ENCODE assay signal across 8 cellular contexts in the genomic region with DNA sequence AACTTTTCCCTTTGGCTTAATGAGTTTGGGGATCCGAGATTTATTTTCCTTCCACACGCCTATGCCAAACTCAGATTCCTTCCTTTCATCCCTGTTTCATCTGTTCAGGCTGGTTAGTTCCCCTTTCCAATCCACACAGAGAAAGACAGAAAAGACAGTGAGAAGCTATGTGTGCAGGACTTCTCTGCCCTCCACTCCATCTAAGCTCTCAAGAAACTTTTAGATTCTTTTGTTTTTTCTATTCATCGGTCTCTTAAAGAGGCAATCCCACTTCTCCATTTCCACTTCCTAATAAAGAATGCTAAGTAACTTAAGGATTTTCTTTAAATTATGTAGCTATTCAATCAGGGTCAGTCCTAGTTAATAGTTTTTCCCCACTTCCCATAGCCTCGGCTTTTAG. TPM values are rescaled to one million over a fixed set of nuclear protein-coding genes. Genes with fewer than 3 reads are reported as not detected.
A peak's percentile ranks its signal among the peaks of the same experiment; 100 is the strongest.
DNase-seq lines count a peak whose midpoint lies in the region; ATAC-seq, FAIRE-seq and TF ChIP-seq lines count a peak whose summit lies in the region.

No MANE protein-coding gene starts in this region.

- H3K27me3 Mint-ChIP-seq in activated CD4-positive, alpha-beta T cell treated with anti-CD3 and anti-CD28 coated beads for 36 hours = no peaks in the 10 kb centered on the region
- peaks cover 3% of the 10 kb centered on the region for H3K27me3 Mint-ChIP-seq in activated T-helper 1 cell treated with anti-CD3 and anti-CD28 coated beads, Interleukin-12 subunit alpha, Interleukin-12 subunit beta, Interleukin-2, Interleukin-4 antibody, amounts not matched to agents 30 ng/mL and 10 ng/mL and 1 ng/mL, durations not matched to agents 14 hours and 24 hours and 36 hours (ENCODE audit: insufficient read depth)

- peak overlapping the region; percentile 18 to 93 for H3K9ac ChIP-seq in kidney (ENCODE audit: low read length in 2 of 2)

- peaks cover 38% of the 10 kb centered on the region for H3K4me1 Mint-ChIP-seq in activated CD4-positive, alpha-beta T cell treated with anti-CD3 and anti-CD28 coated beads for 36 hours
- peaks cover 48% of the 10 kb centered on the region for H3K4me1 Mint-ChIP-seq in activated T-helper 1 cell treated with anti-CD3 and anti-CD28 coated beads, Interleukin-12 subunit alpha, Interleukin-12 subunit beta, Interleukin-2, Interleukin-4 antibody, amounts not matched to agents 30 ng/mL and 10 ng/mL and 1 ng/mL, durations not matched to agents 14 hours and 24 hours and 36 hours (ENCODE audit: low read depth)

- H3K4me3 Mint-ChIP-seq in activated CD4-positive, alpha-beta T cell treated with anti-CD3 and anti-CD28 coated beads for 36 hours = peak overlapping the region; percentile 91
- H3K4me3 Mint-ChIP-seq in activated T-helper 1 cell treated with anti-CD3 and anti-CD28 coated beads, Interleukin-12 subunit alpha, Interleukin-12 subunit beta, Interleukin-2, Interleukin-4 antibody, amounts not matched to agents 30 ng/mL and 10 ng/mL and 1 ng/mL, durations not matched to agents 14 hours and 24 hours and 36 hours = peak overlapping the region; percentile 90

- H3K27ac Mint-ChIP-seq in activated CD4-positive, alpha-beta T cell treated with anti-CD3 and anti-CD28 coated beads for 36 hours = peak overlapping the region; percentile 97
- H3K27ac Mint-ChIP-seq in activated T-helper 1 cell treated with anti-CD3 and anti-CD28 coated beads, Interleukin-12 subunit alpha, Interleukin-12 subunit beta, Interleukin-2, Interleukin-4 antibody, amounts not matched to agents 30 ng/mL and 10 ng/mL and 1 ng/mL, durations not matched to agents 14 hours and 24 hours and 36 hours = peak overlapping the region; percentile 88

- POLR2A ChIA-PET in activated CD4-positive, alpha-beta T cell treated with anti-CD3 and anti-CD28 coated beads for 36 hours (lab: Charles Lee) = interaction anchor here (0.8 to 1.0 kb wide), 2 partner anchors 11 to 14 kb away, joined by 3 to 5 read pairs; partner anchors contain the start of genes ITGA1 and PELO

- no peak for ATAC-seq in activated CD4-positive, alpha-beta T cell treated with anti-CD3 and anti-CD28 coated beads for 36 hours

- no peaks in the 10 kb centered on the region for H3K9me3 Mint-ChIP-seq in activated CD4-positive, alpha-beta T cell treated with anti-CD3 and anti-CD28 coated beads for 36 hours (ENCODE audit: low read depth)
- H3K9me3 Mint-ChIP-seq in activated T-helper 1 cell treated with anti-CD3 and anti-CD28 coated beads, Interleukin-12 subunit alpha, Interleukin-12 subunit beta, Interleukin-2, Interleukin-4 antibody, amounts not matched to agents 30 ng/mL and 10 ng/mL and 1 ng/mL, durations not matched to agents 14 hours and 24 hours and 36 hours = no peaks in the 10 kb centered on the region

- no peak for FAIRE-seq in kidney (lab: Jason Lieb, UNC)

- CTCF ChIA-PET in activated CD4-positive, alpha-beta T cell treated with anti-CD3 and anti-CD28 coated beads for 36 hours (lab: Charles Lee) = interaction anchor here (0.5 to 2.0 kb wide), 10 partner anchors 10 to 143 kb away, joined by 3 to 13 read pairs (median 3); partner anchors contain the start of genes ITGA1 and PELO

- DNase-seq in activated CD4-positive, alpha-beta T cell treated with anti-CD3 and anti-CD28 coated beads for 36 hours = no peak
- DNase-seq in activated CD4-positive, alpha-beta T cell treated with anti-CD3 and anti-CD28 coated beads, Interleukin-2, amount 50 U/mL, for 1 hour = no peak
- no peak for DNase-seq in activated T-helper 1 cell treated with anti-CD3 and anti-CD28 coated beads, Interleukin-12 subunit alpha, Interleukin-12 subunit beta, Interleukin-2, Interleukin-4 antibody, amounts not matched to agents 30 ng/mL and 10 ng/mL and 1 ng/mL, durations not matched to agents 14 hours and 24 hours and 36 hours (ENCODE audit: low spot score)
- DNase-seq in kidney (no peak), substantia nigra (lab: John Stamatoyannopoulos, UW) (no peak), NCI-H748 (lab: John Stamatoyannopoulos, UW; ENCODE audit: unreplicated experiment) (no peak), NCI-H1436 treated with DMSO at 0.1 percent for 48 hours (lab: John Stamatoyannopoulos, UW) (no peak), cerebellar nuclear complex (lab: John Stamatoyannopoulos, UW) (no peak)

- peaks cover 16 to 30% of the 10 kb centered on the region in 2 donors for H3K4me1 ChIP-seq in kidney (ENCODE audit: control insufficient read depth in 1 of 2, insufficient read depth in 1 of 2, low read depth in 1 of 2, low read length in 2 of 2)

- intact Hi-C loops in activated CD4-positive, alpha-beta T cell treated with anti-CD3 and anti-CD28 coated beads for 36 hours (cut with DNase I, micrococcal nuclease) = no loop called here
- intact Hi-C loops in activated T-helper 1 cell treated with anti-CD3 and anti-CD28 coated beads, Interleukin-12 subunit alpha, Interleukin-12 subunit beta, Interleukin-2, Interleukin-4 antibody, amounts not matched to agents 30 ng/mL and 10 ng/mL and 1 ng/mL, durations not matched to agents 14 hours and 24 hours and 36 hours (cut with micrococcal nuclease) = loop anchor here (1.0 to 10.0 kb wide), 2 partner anchors 270 to 1516 kb away; partner anchors contain the start of gene ARL15
- intact Hi-C loops in kidney (cut with DNase I) = no loop called here

- H3K27ac ChIP-seq in kidney (ENCODE audit: low read depth in 2 of 2, low read length in 2 of 2) (peak overlapping the region; percentile 98), substantia nigra (ENCODE audit: low read depth, low read length, poor library complexity, severe bottlenecking) (peak overlapping the region; percentile 88)

- TF ChIP-seq CTCF in kidney (IDR thresholded peaks at IDR 0.05; ENCODE audit: borderline replicate concordance, extremely low read depth, insufficient read depth) = no peak

- H3K36me3 ChIP-seq in kidney (ENCODE audit: control insufficient read depth in 1 of 2, insufficient read depth in 2 of 2, low read length in 2 of 2) = peaks cover 3 to 12% of the 10 kb centered on the region in 2 donors

- H3K36me3 Mint-ChIP-seq in activated CD4-positive, alpha-beta T cell treated with anti-CD3 and anti-CD28 coated beads for 36 hours (ENCODE audit: low read depth) = peaks cover 33% of the 10 kb centered on the region
- peaks cover 28% of the 10 kb centered on the region for H3K36me3 Mint-ChIP-seq in activated T-helper 1 cell treated with anti-CD3 and anti-CD28 coated beads, Interleukin-12 subunit alpha, Interleukin-12 subunit beta, Interleukin-2, Interleukin-4 antibody, amounts not matched to agents 30 ng/mL and 10 ng/mL and 1 ng/mL, durations not matched to agents 14 hours and 24 hours and 36 hours (ENCODE audit: low read depth)

- no peaks in the 10 kb centered on the region for H3K9me3 ChIP-seq in kidney (ENCODE audit: control insufficient read depth in 1 of 2, low read length in 2 of 2)

- H3K4me3 ChIP-seq in kidney (ENCODE audit: low read length in 2 of 2) = peak overlapping the region; percentile 80 to 96

RNA-seq across cellular contexts. Expression of gene ITGA1, which starts 11.2 kb away (rescaled TPM):
- 1 to 10 TPM; 1.9 to 3.9 TPM for total RNA-seq in activated CD4-positive, alpha-beta T cell treated with anti-CD3 and anti-CD28 coated beads for 36 hours
- total RNA-seq in activated T-helper 1 cell treated with anti-CD3 and anti-CD28 coated beads, Interleukin-12 subunit alpha, Interleukin-12 subunit beta, Interleukin-2, Interleukin-4 antibody, amounts not matched to agents 30 ng/mL and 10 ng/mL and 1 ng/mL, durations not matched to agents 14 hours and 24 hours and 36 hours = 2.2 and 2.5 TPM in 2 replicates
- total RNA-seq in kidney = 65.6 TPM
- 13.3 TPM for polyA plus RNA-seq in kidney (ENCODE audit: insufficient read depth, low read depth, low replicate concordance)

RNA-seq across cellular contexts. Expression of gene PELO, which starts 11.2 kb away (rescaled TPM):
- total RNA-seq in activated CD4-positive, alpha-beta T cell treated with anti-CD3 and anti-CD28 coated beads for 36 hours = 10 to 100 TPM; 12.8 to 17.3 TPM
- 19.4 and 20.0 TPM in 2 replicates for total RNA-seq in activated T-helper 1 cell treated with anti-CD3 and anti-CD28 coated beads, Interleukin-12 subunit alpha, Interleukin-12 subunit beta, Interleukin-2, Interleukin-4 antibody, amounts not matched to agents 30 ng/mL and 10 ng/mL and 1 ng/mL, durations not matched to agents 14 hours and 24 hours and 36 hours
- 38.7 TPM for total RNA-seq in kidney
- 29.6 TPM for polyA plus RNA-seq in kidney (ENCODE audit: insufficient read depth, low read depth, low replicate concordance)

Comparison
In these comparisons a context has a peak if more than half of its experiments do, and no peak if none do; other contexts are left out.
1. RNA of gene ITGA1, which starts 11.2 kb away (total RNA-seq): 65.6 TPM in kidney (single experiment); 1.9 to 3.9 TPM in activated CD4-positive, alpha-beta T cell treated with anti-CD3 and anti-CD28 coated beads for 36 hours and 2.2 to 2.5 TPM in activated T-helper 1 cell treated with anti-CD3 and anti-CD28 coated beads, Interleukin-12 subunit alpha, Interleukin-12 subunit beta, Interleukin-2, Interleukin-4 antibody, amounts not matched to agents 30 ng/mL and 10 ng/mL and 1 ng/mL, durations not matched to agents 14 hours and 24 hours and 36 hours; every median in the first group is over 10 times any median in the second.